ENCODE assay signal across 19 cellular contexts in the genomic region with DNA sequence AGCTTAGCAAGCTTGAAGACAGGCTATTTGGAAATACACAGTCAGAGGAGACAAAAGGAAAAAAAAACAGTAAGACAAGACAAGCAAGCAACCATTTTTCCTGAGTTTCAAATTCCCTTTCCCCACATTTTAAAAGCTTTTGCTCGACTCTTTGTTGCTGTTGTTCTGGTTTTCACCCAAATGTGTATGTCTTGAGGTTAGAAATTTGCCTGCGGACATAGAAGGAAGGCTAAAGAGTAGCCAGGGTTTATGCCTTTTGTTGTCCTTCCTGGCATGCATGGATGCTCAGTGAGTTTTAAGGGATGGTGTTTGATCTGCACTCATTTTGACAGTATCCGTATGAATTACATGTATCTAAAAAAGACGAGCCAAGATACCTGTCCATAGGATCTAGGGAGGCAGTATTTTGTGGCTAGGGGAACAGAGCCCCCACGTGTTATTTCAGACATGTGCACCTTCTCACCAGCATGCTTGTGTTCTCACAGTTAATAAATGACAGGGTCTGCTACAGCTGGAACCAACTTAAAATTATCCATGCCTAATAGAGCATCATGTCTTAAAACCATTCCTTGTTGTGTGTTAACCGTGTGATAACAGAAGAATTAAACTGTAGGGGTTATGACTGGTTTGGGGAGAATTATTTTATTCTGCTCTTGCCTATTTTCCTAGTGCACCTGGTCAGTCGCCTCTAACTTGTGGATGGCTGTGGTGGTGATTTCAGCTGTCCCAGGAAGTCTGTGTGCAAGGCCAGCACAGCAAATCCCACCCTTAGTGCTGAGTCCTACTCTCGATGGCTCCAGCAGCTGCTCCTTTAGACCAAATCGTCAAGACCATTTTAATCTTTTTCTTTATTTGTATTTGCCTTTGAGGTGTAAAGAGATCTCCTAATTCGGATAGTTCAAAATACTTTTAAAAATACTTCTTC. TPM values are rescaled to one million over a fixed set of nuclear protein-coding genes. Genes with fewer than 3 reads are reported as not detected.
DNase-seq lines count a peak whose midpoint lies in the region; ATAC-seq, FAIRE-seq and TF ChIP-seq lines count a peak whose summit lies in the region.
"Had no signal": no experiment of that assay in that cellular context is flagged by ENCODE, and none has a peak within 500 bp of the region (broad histone marks: within the 10 kb centered on the region; RNA-seq: fewer than 3 reads in every experiment).

No MANE protein-coding gene starts in this region.

- no peak overlapping the region for H3K4ac ChIP-seq in H1 (replicated peaks; ENCODE audit: insufficient read length, low read depth, low read length)

- H3K56ac ChIP-seq in H1 (replicated peaks; ENCODE audit: insufficient read length, low read depth, low read length): no peak overlapping the region

- H3K4me1 Mint-ChIP-seq in progenitor cell of endocrine pancreas (ENCODE audit: low read depth): peaks cover 7% of the 10 kb centered on the region
- H3K4me1 Mint-ChIP-seq: CD8-positive, alpha-beta memory T cell had no signal

- H3K9ac ChIP-seq in HepG2 (ENCODE audit: insufficient read depth, low read depth, low read length) (no peak overlapping the region), H1 (replicated peaks in 1 of 4; ENCODE audit: extremely low read depth in 1 of 4, low read depth in 3 of 4, low read length in 3 of 4) (no peak overlapping the region; a peak in 1 of 7 replicates)
- H3K9ac ChIP-seq: BLaER1 treated with 17β-estradiol and CSF1 and Interleukin-3, amounts not matched to agents 10 nM and 100 nM had no signal

- BruUV-seq in HepG2 (replicated peaks; lab: Mats Ljungman, UMichigan): no TSS peak

- TF ChIP-seq EP300 in HepG2 (IDR thresholded peaks at IDR 0.05; ENCODE audit: low read depth in 2 of 2, low read length in 2 of 2) (no peak), HepG2 (CRISPR knock-in tag; IDR thresholded peaks at IDR 0.05; ENCODE audit: borderline replicate concordance) (no peak), H1 (IDR thresholded peaks at IDR 0.05; ENCODE audit: borderline replicate concordance in 1 of 2, low read depth in 2 of 2, low read length in 2 of 2) (no peak)

- 12% methylated on average over 10 of the region's 10 CpGs for WGBS in HepG2 (ENCODE audit: low lambda C conversion rate)
- WGBS in right lobe of liver (ENCODE audit: insufficient coverage, low coverage, low lambda C conversion rate, missing lambda C conversion rate): 59% methylated on average over 8 of the region's 10 CpGs
- 82% methylated on average over 10 of the region's 10 CpGs; no CpG with 5 or more reads in 1 of the 2 experiments for WGBS in H1 (ENCODE audit: extremely low coverage in 1 of 2, insufficient coverage in 1 of 2, insufficient read length in 1 of 2, insufficient replicate concordance in 2 of 2, low coverage in 1 of 2, low lambda C conversion rate in 2 of 2, missing lambda C conversion rate in 1 of 2), 2 experiments

- H2AK5ac ChIP-seq in H1 (ENCODE audit: low read depth, low read length): no peak overlapping the region

- H4K20me1 ChIP-seq in HepG2 (ENCODE audit: insufficient read depth, low read length): no peaks in the 10 kb centered on the region
- H4K20me1 ChIP-seq in H1 (replicated peaks in 1 of 2; ENCODE audit: control insufficient read depth in 1 of 2, insufficient read depth in 2 of 2, low read length in 2 of 2): no peaks in the 10 kb centered on the region
- H4K20me1 ChIP-seq: BLaER1 treated with 17β-estradiol and CSF1 and Interleukin-3, amounts not matched to agents 10 nM and 100 nM had no signal

- no peak for DNase-seq in HepG2 (ENCODE audit: low spot score)
- no peak for DNase-seq in right lobe of liver
- DNase-seq in H1 (ENCODE audit: low read depth in 1 of 2, low spot score in 2 of 2): no peak
- no peak for DNase-seq in progenitor cell of endocrine pancreas (ENCODE audit: low spot score, unreplicated experiment)
- no peak for DNase-seq in NCI-H1930 (lab: John Stamatoyannopoulos, UW)
- DNase-seq in GM10248 (ENCODE audit: extremely low spot score): no peak
- DNase-seq: CD8-positive, alpha-beta memory T cell; DMS79 treated with DMSO at 0.1 percent for 48 hours; GOT3; NCI-H1105; NCI-H2081 treated with DMSO at 0.1 percent for 48 hours; NCI-H2227 treated with DMSO at 0.1 percent for 48 hours; NCI-H510A treated with DMSO at 0.1 percent for 48 hours; NCI-H774 had no signal

- H3K79me1 ChIP-seq in H1 (ENCODE audit: low read depth, low read length): no peaks in the 10 kb centered on the region

- no peak overlapping the region for H4K8ac ChIP-seq in H1 (ENCODE audit: extremely low read depth, insufficient read depth, low read length)

- in situ Hi-C loops in HepG2 (cut with HindIII; ENCODE audit: extremely low pct_ligation_motif_present, low pct_unique_long_range_greater_than_20kb): no loop called here

- H3K27me3 ChIP-seq in HepG2 (ENCODE audit: control insufficient read depth in 1 of 2, insufficient read depth in 2 of 2, low read length in 2 of 2) (peaks cover 0 to 9% of the 10 kb centered on the region in 2 experiments; a peak in 2 of 5 replicates), right lobe of liver (no peaks in the 10 kb centered on the region), H1 (replicated peaks in 1 of 4; ENCODE audit: control insufficient read depth in 3 of 4, extremely low read depth in 1 of 4, insufficient read depth in 3 of 4, low read length in 3 of 4) (no peaks in the 10 kb centered on the region)
- H3K27me3 ChIP-seq: BLaER1 treated with 17β-estradiol and CSF1 and Interleukin-3, amounts not matched to agents 10 nM and 100 nM had no signal

- TF ChIP-seq CTCF in HepG2 (CRISPR knock-in tag; IDR thresholded peaks at IDR 0.05) (peak; percentile 53), right lobe of liver (IDR thresholded peaks at IDR 0.05) (no peak), H1 (IDR thresholded peaks at IDR 0.05; ENCODE audit: control extremely low read depth in 1 of 3, insufficient read depth in 1 of 3, low read depth in 1 of 3, low read length in 3 of 3) (no peak), progenitor cell of endocrine pancreas (IDR thresholded peaks at IDR 0.05; ENCODE audit: unreplicated experiment) (no peak), GM10248 (IDR thresholded peaks at IDR 0.05; ENCODE audit: control extremely low read depth, extremely low read depth, low read depth, missing control alignments) (no peak)

- no peak overlapping the region for H3K18ac ChIP-seq in H1 (ENCODE audit: extremely low read depth, low read length)

- H2BK120ac ChIP-seq in H1 (replicated peaks; ENCODE audit: low read depth, low read length): no peak overlapping the region

- H2BK15ac ChIP-seq in H1 (ENCODE audit: low read length): no peak overlapping the region

- no peak overlapping the region for H2BK5ac ChIP-seq in H1 (ENCODE audit: low read depth, low read length)

- TF ChIP-seq RAD21 in HepG2 (CRISPR knock-in tag; IDR thresholded peaks at IDR 0.05) (no peak), H1 (IDR thresholded peaks at IDR 0.05 in 1 of 2, conservative IDR thresholded peaks at IDR 0.05 in 1 of 2; ENCODE audit: low read depth in 2 of 2, low read length in 2 of 2) (no peak; a peak in 1 of 4 replicates)

- H3K9me3 ChIP-seq in HepG2 (ENCODE audit: low read length): no peaks in the 10 kb centered on the region
- no peaks in the 10 kb centered on the region for H3K9me3 ChIP-seq in right lobe of liver
- no peaks in the 10 kb centered on the region for H3K9me3 ChIP-seq in H1 (ENCODE audit: insufficient read depth in 2 of 2, low read depth in 1 of 2, low read length in 1 of 2)
- H3K9me3 ChIP-seq: A549; BLaER1 treated with 17β-estradiol and CSF1 and Interleukin-3, amounts not matched to agents 10 nM and 100 nM had no signal

- POLR2A ChIA-PET in HepG2 (lab: Yijun Ruan, JAX): no interaction called here
- POLR2A ChIA-PET in H1 (lab: Charles Lee; ENCODE audit: partially characterized antibody): no interaction called here
- POLR2A ChIA-PET in GM10248 (lab: Yijun Ruan, JAX): no interaction called here

- no peaks in the 10 kb centered on the region for H3K9me3 Mint-ChIP-seq in progenitor cell of endocrine pancreas (ENCODE audit: low read depth)
- H3K9me3 Mint-ChIP-seq: CD8-positive, alpha-beta memory T cell had no signal

- H3K4me3 Mint-ChIP-seq in progenitor cell of endocrine pancreas (ENCODE audit: low read depth): no peak overlapping the region
- H3K4me3 Mint-ChIP-seq: CD8-positive, alpha-beta memory T cell had no signal

- ATAC-seq in HepG2: peak; percentile 68
- ATAC-seq in right lobe of liver: no peak
- no peak for ATAC-seq in HG03432 (IDR thresholded peaks at IDR 0.05; ENCODE audit: unreplicated experiment)
- ATAC-seq: A549 had no signal

- H3K4me1 ChIP-seq in HepG2 (ENCODE audit: insufficient read depth, low read length) (no peaks in the 10 kb centered on the region), right lobe of liver (no peaks in the 10 kb centered on the region), H1 (replicated peaks in 1 of 4; ENCODE audit: control insufficient read depth in 3 of 4, insufficient read depth in 4 of 4, low read length in 3 of 4) (no peaks in the 10 kb centered on the region)
- H3K4me1 ChIP-seq: A549; BLaER1 treated with 17β-estradiol and CSF1 and Interleukin-3, amounts not matched to agents 10 nM and 100 nM had no signal

- H3K4me2 ChIP-seq in HepG2 (ENCODE audit: low read depth, low read length) (no peak overlapping the region), H1 (ENCODE audit: insufficient read depth in 1 of 2, low read depth in 2 of 2, low read length in 2 of 2) (no peak overlapping the region)
- H3K4me2 ChIP-seq: A549; BLaER1 treated with 17β-estradiol and CSF1 and Interleukin-3, amounts not matched to agents 10 nM and 100 nM had no signal

- no peak overlapping the region for H4K91ac ChIP-seq in H1 (replicated peaks; ENCODE audit: insufficient read length, low read length)

- no peaks in the 10 kb centered on the region for H3K36me3 Mint-ChIP-seq in progenitor cell of endocrine pancreas (ENCODE audit: insufficient read depth)
- H3K36me3 Mint-ChIP-seq: CD8-positive, alpha-beta memory T cell had no signal

- no peak overlapping the region for H2AFZ ChIP-seq in HepG2 (ENCODE audit: low read length)
- H2AFZ ChIP-seq in H1 (ENCODE audit: low read length): no peak overlapping the region

- H3K36me3 ChIP-seq in HepG2 (replicated peaks in 1 of 2; ENCODE audit: control insufficient read depth in 1 of 2, insufficient read depth in 2 of 2, low read length in 2 of 2): no peaks in the 10 kb centered on the region
- H3K36me3 ChIP-seq in right lobe of liver: no peaks in the 10 kb centered on the region
- H3K36me3 ChIP-seq in H1 (ENCODE audit: control insufficient read depth in 2 of 4, insufficient read depth in 4 of 4, low read length in 3 of 4): no peaks in the 10 kb centered on the region
- H3K36me3 ChIP-seq: BLaER1 treated with 17β-estradiol and CSF1 and Interleukin-3, amounts not matched to agents 10 nM and 100 nM had no signal

- H2BK20ac ChIP-seq in H1 (ENCODE audit: low read length): no peak overlapping the region

- TF ChIP-seq POLR2A in HepG2 (IDR thresholded peaks at IDR 0.05; ENCODE audit: insufficient read depth in 1 of 2, low read depth in 2 of 2, low read length in 2 of 2): no peak
- TF ChIP-seq POLR2A in right lobe of liver (IDR thresholded peaks at IDR 0.05): no peak
- TF ChIP-seq POLR2A in H1 (IDR thresholded peaks at IDR 0.05; ENCODE audit: control extremely low read depth in 1 of 2, low read depth in 2 of 2, low read length in 2 of 2): no peak

- H3K27ac Mint-ChIP-seq in progenitor cell of endocrine pancreas: peak overlapping the region; percentile 9
- H3K27ac Mint-ChIP-seq: CD8-positive, alpha-beta memory T cell had no signal

- H3K27me3 Mint-ChIP-seq in progenitor cell of endocrine pancreas: no peaks in the 10 kb centered on the region

- no peak overlapping the region for H4K5ac ChIP-seq in H1 (ENCODE audit: insufficient read length, low read depth, low read length)

- no peak for FAIRE-seq in HepG2 (lab: Jason Lieb, UNC)
- FAIRE-seq in H1 (lab: Jason Lieb, UNC): peak; percentile 81
- FAIRE-seq: HTR-8/SVneo had no signal

- H3K23ac ChIP-seq in H1 (ENCODE audit: insufficient read length): no peak overlapping the region

- H3K27ac ChIP-seq in HepG2 (ENCODE audit: extremely low read length, insufficient read depth, low read length): no peak overlapping the region
- H3K27ac ChIP-seq in right lobe of liver: no peak overlapping the region
- H3K27ac ChIP-seq in H1 (ENCODE audit: low read depth, low read length): no peak overlapping the region
- H3K27ac ChIP-seq: A549; BLaER1 treated with 17β-estradiol and CSF1 and Interleukin-3, amounts not matched to agents 10 nM and 100 nM; HL-60 had no signal

- no peak overlapping the region for H2BK12ac ChIP-seq in H1 (ENCODE audit: low read depth, low read length)

- CTCF ChIA-PET in HepG2 (lab: Yijun Ruan, JAX; ENCODE audit: low intra/inter-chr PET ratio, low total read pairs) (no interaction called here), H1 (lab: Charles Lee; ENCODE audit: partially characterized antibody) (interaction anchor here (0.6 to 1.5 kb wide), 4 partner anchors 9 to 117 kb away, joined by 3 to 7 read pairs (median 3); partner anchors contain the start of gene WIPF3), GM10248 (lab: Yijun Ruan, JAX) (interaction anchor here (1.0 kb wide), 1 partner anchor 10 kb away, joined by 4 read pairs; no protein-coding TSS in a partner anchor)

- H3K23me2 ChIP-seq in H1 (ENCODE audit: low read depth, low read length): no peaks in the 10 kb centered on the region

- intact Hi-C loops in HepG2 (cut with micrococcal nuclease; ENCODE audit: unreplicated experiment): no loop called here
- intact Hi-C loops in right lobe of liver (cut with DNase I): no loop called here

- H3K4me3 ChIP-seq in HepG2 (replicated peaks in 1 of 3; ENCODE audit: insufficient read depth in 1 of 3, low read depth in 2 of 3, low read length in 3 of 3) (no peak overlapping the region), right lobe of liver (no peak overlapping the region), H1 (ENCODE audit: extremely low read depth in 1 of 4, insufficient read depth in 2 of 4, low read depth in 3 of 4, low read length in 4 of 4) (no peak overlapping the region)
- H3K4me3 ChIP-seq: A549; BLaER1 treated with 17β-estradiol and CSF1 and Interleukin-3, amounts not matched to agents 10 nM and 100 nM had no signal

- H3K14ac ChIP-seq in H1 (ENCODE audit: insufficient read length): no peak overlapping the region

- H3K79me2 ChIP-seq in HepG2 (ENCODE audit: insufficient read depth, low read length) (no peaks in the 10 kb centered on the region), H1 (ENCODE audit: control insufficient read depth in 1 of 2, insufficient read depth in 2 of 2, low read length in 2 of 2) (no peaks in the 10 kb centered on the region)

RNA-seq across cellular contexts. Expression of gene WIPF3, which starts 9.1 kb away (rescaled TPM):
- 0.06 TPM in 1 of 2 replicates, not detected in the other for total RNA-seq in HepG2 (2016; rRNA removed; fragmentation: Illumina TruSeq; extraction: Trizol)
- 0.09 TPM in 1 of 2 replicates, not detected in the other for total RNA-seq in HepG2 (2016; cell fraction: cytosol; rRNA removed; fragmentation: Illumina TruSeq; extraction: Trizol; ENCODE audit: low read depth)
- 0.04 TPM in 2 replicates for total RNA-seq in HepG2 (2016; cell fraction: insoluble cytoplasmic fraction; rRNA removed; fragmentation: Illumina TruSeq; extraction: Trizol)
- 0.07 and 0.09 TPM in 2 replicates for total RNA-seq in HepG2 (2016; cell fraction: membrane; rRNA removed; fragmentation: Illumina TruSeq; extraction: Trizol)
- total RNA-seq in HepG2 (2016; cell fraction: nucleus; rRNA removed; fragmentation: Illumina TruSeq; extraction: Trizol): not detected in 2 replicates
- 0.01 and 0.03 TPM in 2 replicates for polyA plus RNA-seq in HepG2 (2011; rRNA removed)
- 0.01 and 0.03 TPM in 2 replicates for polyA plus RNA-seq in HepG2 (2011; cell fraction: cytosol; rRNA removed)
- 0.03 TPM in 1 of 2 replicates, not detected in the other for polyA plus RNA-seq in HepG2 (2011; cell fraction: nucleus; rRNA removed)
- polyA plus RNA-seq in HepG2 (2012): not detected in 2 replicates
- polyA plus RNA-seq in HepG2 (2016; cell fraction: cytosol; fragmentation: Illumina TruSeq; extraction: Trizol; ENCODE audit: low read depth): 0.16 TPM in 2 replicates
- 0.11 and 0.13 TPM in 2 replicates for polyA plus RNA-seq in HepG2 (2016; cell fraction: insoluble cytoplasmic fraction; fragmentation: Illumina TruSeq; extraction: Trizol; ENCODE audit: low read depth)
- polyA plus RNA-seq in HepG2 (2016; cell fraction: membrane; fragmentation: Illumina TruSeq; extraction: Trizol; ENCODE audit: low read depth): 0.29 and 0.41 TPM in 2 replicates
- polyA plus RNA-seq in HepG2 (2016; cell fraction: nucleus; fragmentation: Illumina TruSeq; extraction: Trizol; ENCODE audit: insufficient read depth, low read depth): 0.19 and 0.22 TPM in 2 replicates
- polyA minus RNA-seq in HepG2 (2011; rRNA and poly(A)+ RNA removed; ENCODE audit: low replicate concordance): 0.04 TPM in 1 of 2 replicates, not detected in the other
- polyA minus RNA-seq in HepG2 (2011; cell fraction: cytosol; rRNA and poly(A)+ RNA removed): not detected in 2 replicates
- polyA minus RNA-seq in HepG2 (2011; cell fraction: nucleus; rRNA and poly(A)+ RNA removed): 0.13 TPM in 1 of 2 replicates, not detected in the other
- 1 to 10 TPM in 3 of 6 experiments, under 1 TPM in 3; 0.64 to 4.1 (median 0.93) TPM for total RNA-seq in right lobe of liver
- total RNA-seq in H1 (2021; fragmentation: NEBNext Ultra II Directional; extraction: Animal tissue kit (Norgen Biotek cat#: 25700)): 12.1 and 12.6 TPM in 2 replicates
- polyA plus RNA-seq in H1 (2011; rRNA removed): 3.8 and 5.0 TPM in 2 replicates
- 4.6 TPM for polyA plus RNA-seq in H1 (2011; cell fraction: cytosol; rRNA removed)
- 5.3 TPM for polyA plus RNA-seq in H1 (2011; cell fraction: nucleus; rRNA removed)
- 11.5 to 14.7 TPM (median 13.3 TPM) in 4 replicates for polyA plus RNA-seq in H1 (2012, experiment 1 of 2)
- polyA plus RNA-seq in H1 (2012, experiment 2 of 2): 6.4 TPM
- polyA plus RNA-seq in H1 (2013, experiment 1 of 2): 8.1 TPM
- polyA plus RNA-seq in H1 (2013, experiment 2 of 2): 7.8 TPM
- polyA minus RNA-seq in H1 (2011; rRNA and poly(A)+ RNA removed): 5.9 and 6.4 TPM in 2 replicates
- 5.7 TPM for polyA minus RNA-seq in H1 (2011; cell fraction: cytosol; rRNA and poly(A)+ RNA removed)
- polyA minus RNA-seq in H1 (2011; cell fraction: nucleus; rRNA and poly(A)+ RNA removed): 6.7 TPM
- total RNA-seq in progenitor cell of endocrine pancreas: 8.9 and 9.5 TPM in 2 replicates
- total RNA-seq: CD8-positive, alpha-beta memory T cell had no signal
- polyA plus RNA-seq: CD8-positive, alpha-beta memory T cell had no signal

Comparison
In these comparisons a context has a peak if more than half of its experiments do, and no peak if none do; other contexts are left out.
1. Of the 41 proteins assayed by ChIP-seq in both HepG2 and H1: peak only in HepG2: CTCF; only in H1: none; in both: none; in neither: 40.